Comparison of ENCODE assay signal across 8 cellular contexts in genomic region chrX:18984381-18985185, GRCh38. TPM values are rescaled to one million over a fixed set of nuclear protein-coding genes. Genes with fewer than 3 reads are reported as not detected.
DNase-seq lines count a peak whose midpoint lies in the region; ATAC-seq and TF ChIP-seq lines count a peak whose summit lies in the region.

No MANE protein-coding gene starts in this region.

- H3K36me3 ChIP-seq in cardiac muscle cell, result no peaks in the 10 kb centered on the region
- no peaks in the 10 kb centered on the region for H3K36me3 ChIP-seq in upper lobe of right lung

- H3K9me3 ChIP-seq in cardiac muscle cell (ENCODE audit: low read depth), result no peaks in the 10 kb centered on the region
- no peaks in the 10 kb centered on the region for H3K9me3 ChIP-seq in upper lobe of right lung

- H3K4me1 ChIP-seq in cardiac muscle cell (ENCODE audit: low read depth) (no peaks in the 10 kb centered on the region), upper lobe of right lung (peaks cover 5% of the 10 kb centered on the region)

- DNase-seq in NCI-H128 (lab: John Stamatoyannopoulos, UW; ENCODE audit: unreplicated experiment), result peak; percentile 74
- DNase-seq in SKM-1 treated with dmso at 0.1 percent for 144 hours (lab: John Stamatoyannopoulos, UW; ENCODE audit: unreplicated experiment), result peak; percentile 58
- DNase-seq in activated naive CD8-positive, alpha-beta T cell treated with anti-CD3 and anti-CD28 coated beads, Interleukin-2, amount 50 U/mL, for 16 hours (ENCODE audit: low read depth, low spot score), result peak; percentile 62
- DNase-seq in cardiac muscle cell (ENCODE audit: low read depth in 1 of 2, low spot score in 1 of 2), result peak; percentile 77 to 82
- peak; percentile 72 for DNase-seq in pons (ENCODE audit: low spot score)
- peak; percentile 92 for DNase-seq in upper lobe of right lung

- intact Hi-C loops in upper lobe of right lung (cut with DNase I), result no loop called here

- TF ChIP-seq CTCF in GM12875 (IDR thresholded peaks at IDR 0.05; ENCODE audit: borderline replicate concordance, insufficient read depth, low read depth, low read length), result 0 out of 2 replicates have a peak, but pooled peaks have one; percentile 4
- peak; percentile 46 for TF ChIP-seq CTCF in cardiac muscle cell (IDR thresholded peaks at IDR 0.05; ENCODE audit: low read depth, low read length)
- peak; percentile 43 for TF ChIP-seq CTCF in upper lobe of right lung (IDR thresholded peaks at IDR 0.05)

- H3K27ac ChIP-seq in cardiac muscle cell (peak overlapping the region; percentile 82), upper lobe of right lung (peak overlapping the region; percentile 92)

- H3K27me3 ChIP-seq in cardiac muscle cell (no peaks in the 10 kb centered on the region), upper lobe of right lung (no peaks in the 10 kb centered on the region)

- ATAC-seq in HG02759 (IDR thresholded peaks at IDR 0.05; ENCODE audit: unreplicated experiment) (peak; percentile 86), upper lobe of right lung (peak; percentile 97)

- peak overlapping the region; percentile 78 for H3K4me3 ChIP-seq in GM12875 (ENCODE audit: low read depth, low read length)
- H3K4me3 ChIP-seq in cardiac muscle cell, result peak overlapping the region; percentile 68
- H3K4me3 ChIP-seq in upper lobe of right lung, result peak overlapping the region; percentile 69

RNA-seq across cellular contexts. Expression of gene PHKA2, which starts 0.7 kb away (rescaled TPM):
- total RNA-seq in cardiac muscle cell (25.0 and 47.3 TPM in 2 replicates), upper lobe of right lung (25.5 TPM)
- 34.8 and 43.4 TPM in 2 replicates for polyA plus RNA-seq in cardiac muscle cell

Comparison
In these comparisons a context has a peak if more than half of its experiments do, and no peak if none do; other contexts are left out.
1. Peak in every context shown above with its lines: DNase-seq, ATAC-seq, H3K4me3 ChIP-seq and H3K27ac ChIP-seq.